ENCODE assay signal across 10 cellular contexts in genomic region chr2:26001743-26002341, GRCh38. TPM values are rescaled to one million over a fixed set of nuclear protein-coding genes. Genes with fewer than 3 reads are reported as not detected.
A peak's percentile ranks its signal among the peaks of the same experiment; 100 is the strongest.
DNase-seq lines count a peak whose midpoint lies in the region; ATAC-seq, FAIRE-seq and TF ChIP-seq lines count a peak whose summit lies in the region.
"Had no signal": no experiment of that assay in that cellular context is flagged by ENCODE, and none has a peak within 500 bp of the region (broad histone marks: within the 10 kb centered on the region; RNA-seq: fewer than 3 reads in every experiment).

No MANE protein-coding gene starts in this region.

- no peak overlapping the region for H3K4me3 ChIP-seq in AG10803 (ENCODE audit: low read length)

- TF ChIP-seq CTCF in AG10803 (conservative IDR thresholded peaks at IDR 0.05; ENCODE audit: low read length): no peak

- DNase-seq in AG10803 (ENCODE audit: low read depth): peak; percentile 59
- DNase-seq in NCI-H2107 (lab: John Stamatoyannopoulos, UW): peak; percentile 70
- peak in 53 of 56 donors; percentile 29 to 91 (median 78) for DNase-seq in nucleus accumbens (lab: John Stamatoyannopoulos, UW)
- no peak for DNase-seq in HTR-8/SVneo (ENCODE audit: insufficient read length, low spot score)
- DNase-seq in kidney glomerular epithelial cell (lab: John Stamatoyannopoulos, UW): no peak
- DNase-seq in stimulated activated CD4-positive, alpha-beta T cell treated with anti-CD3 and anti-CD28 coated beads, Interleukin-12 subunit alpha, Interleukin-12 subunit beta, amount 100 ng/mL, for 4 hours: no peak
- DNase-seq: activated naive CD8-positive, alpha-beta T cell treated with anti-CD3 and anti-CD28 coated beads, Interleukin-2, amount 50 U/mL, for 24 hours; CD4-positive, alpha-beta T cell had no signal

- ATAC-seq in esophagus mucosa (peak; percentile 4), GM21619 (IDR thresholded peaks at IDR 0.05; ENCODE audit: unreplicated experiment) (no peak)
- ATAC-seq: activated naive CD8-positive, alpha-beta T cell treated with anti-CD3 and anti-CD28 coated beads, Interleukin-2, amount 50 U/mL, for 24 hours had no signal

- no peak for FAIRE-seq in HTR-8/SVneo (lab: Jason Lieb, UNC)

RNA-seq across cellular contexts. Expression of gene KIF3C, which starts 19.5 kb away (rescaled TPM):
- total RNA-seq in esophagus mucosa: 3.0 TPM

RNA-seq across cellular contexts. Expression of gene RAB10, which starts 32.0 kb away (rescaled TPM):
- 455 TPM for total RNA-seq in esophagus mucosa

Comparison
In these comparisons a context has a peak if more than half of its experiments do, and no peak if none do; other contexts are left out.
1. DNase-seq: peak in AG10803 (single experiment), NCI-H2107 (single experiment) and nucleus accumbens (53 of 56); none in HTR-8/SVneo (single experiment), kidney glomerular epithelial cell (single experiment) and stimulated activated CD4-positive, alpha-beta T cell treated with anti-CD3 and anti-CD28 coated beads, Interleukin-12 subunit alpha, Interleukin-12 subunit beta, amount 100 ng/mL, for 4 hours (single experiment).